Comparison of ENCODE assay signal across 10 cellular contexts in genomic region chr1:89383185-89383584, GRCh38. TPM values are rescaled to one million over a fixed set of nuclear protein-coding genes. Genes with fewer than 3 reads are reported as not detected.
"Had no signal": no experiment of that assay in that cellular context is flagged by ENCODE, and none has a peak within 500 bp of the region (broad histone marks: within the 10 kb centered on the region; RNA-seq: fewer than 3 reads in every experiment).

No MANE protein-coding gene starts in this region.

- DNase-seq: GM23248, GOT3, H7, HFFc6 had no signal

- H3K4me3 Mint-ChIP-seq: HFFc6, IgD-negative memory B cell had no signal

- H3K36me3 ChIP-seq: HAP-1 had no signal

- H3K27ac Mint-ChIP-seq: HFFc6, IgD-negative memory B cell had no signal

- H3K4me1 Mint-ChIP-seq: IgD-negative memory B cell had no signal

- H3K4me1 ChIP-seq: HAP-1 had no signal

- H3K4me3 ChIP-seq: GM23248, HAP-1 had no signal

- H3K27ac ChIP-seq: GM23248, HL-60 had no signal

- H3K9me3 ChIP-seq: HAP-1 had no signal

- H3K36me3 Mint-ChIP-seq: IgD-negative memory B cell had no signal

- ATAC-seq: HCT116, HepG2 had no signal

- FAIRE-seq: HepG2 had no signal

RNA-seq across cellular contexts. Expression of gene GBP6, which starts 19.3 kb away (rescaled TPM):
- total RNA-seq: GM23248, H7, HepG2, HFFc6, HT1080 had no signal
- polyA plus RNA-seq: GM23248, HepG2, IgD-negative memory B cell had no signal
